ENCODE assay signal across 15 cellular contexts in genomic region chr7:51101111-51101757, GRCh38.
A peak's percentile ranks its signal among the peaks of the same experiment; 100 is the strongest.
DNase-seq lines count a peak whose midpoint lies in the region; ATAC-seq, FAIRE-seq and TF ChIP-seq lines count a peak whose summit lies in the region.
"Had no signal": no experiment of that assay in that cellular context is flagged by ENCODE, and none has a peak within 500 bp of the region (broad histone marks: within the 10 kb centered on the region; RNA-seq: fewer than 3 reads in every experiment).

No MANE protein-coding gene starts in this region.

- no peaks in the 10 kb centered on the region for H3F3A ChIP-seq in PC-3 (ENCODE audit: low read length, unreplicated experiment)

- H3K9me2 ChIP-seq in PC-3 (replicated peaks; ENCODE audit: low read length) = no peaks in the 10 kb centered on the region

- WGBS in pancreas, 2 donors = 89 to 92% methylated on average over 1 of the region's 1 CpG

- CTCF ChIA-PET in PC-3 (lab: Charles Lee) = interaction anchor here (1.1 kb wide), 1 partner anchor 40 kb away, joined by 3 read pairs; no protein-coding TSS in a partner anchor

- H3K36me3 ChIP-seq in PC-3 (ENCODE audit: low read depth, low read length) = no peaks in the 10 kb centered on the region
- H3K36me3 ChIP-seq in pancreas = no peaks in the 10 kb centered on the region
- H3K36me3 ChIP-seq: BLaER1 had no signal

- ATAC-seq in PC-3 (peak; percentile 85), pancreas (peak; percentile 49 to 61 (median 53)), HG02981 (IDR thresholded peaks at IDR 0.05; ENCODE audit: unreplicated experiment) (no peak), HG02588 (IDR thresholded peaks at IDR 0.05; ENCODE audit: unreplicated experiment) (no peak)

- H3K4me2 ChIP-seq in PC-3 (ENCODE audit: low read length) = no peak overlapping the region
- H3K4me2 ChIP-seq: BLaER1 had no signal

- no peak for FAIRE-seq in pancreas (lab: Jason Lieb, UNC)
- FAIRE-seq: H1 had no signal

- no peak overlapping the region for H3K9ac ChIP-seq in PC-3 (ENCODE audit: low read length)
- H3K9ac ChIP-seq: BLaER1 had no signal

- H4K20me1 ChIP-seq in PC-3 (ENCODE audit: low read length) = no peaks in the 10 kb centered on the region
- H4K20me1 ChIP-seq: BLaER1 had no signal

- H3K9me3 ChIP-seq in PC-3 (ENCODE audit: low read length) = no peaks in the 10 kb centered on the region
- H3K9me3 ChIP-seq in pancreas = no peaks in the 10 kb centered on the region

- H3K79me2 ChIP-seq in PC-3 (ENCODE audit: low read length) = no peaks in the 10 kb centered on the region

- POLR2A ChIA-PET in PC-3 (lab: Charles Lee; ENCODE audit: unreplicated experiment) = no interaction called here

- DNase-seq in LNCaP clone FGC (ENCODE audit: low read depth) = peak; percentile 39
- DNase-seq in NCI-H146 (lab: John Stamatoyannopoulos, UW) = peak; percentile 21
- peak; percentile 24 for DNase-seq in PC-3
- DNase-seq in pancreas = no peak
- no peak for DNase-seq in 8988T
- DNase-seq: AML-193; Caco-2; CD8-positive, alpha-beta memory T cell; HCEC 1CT; HFFc6 had no signal

- H3K27me3 ChIP-seq in PC-3 (ENCODE audit: low read length) (no peaks in the 10 kb centered on the region), pancreas (no peaks in the 10 kb centered on the region)
- H3K27me3 ChIP-seq: BLaER1 had no signal

- H2AFZ ChIP-seq in PC-3 (ENCODE audit: low read length) = no peak overlapping the region

- intact Hi-C loops in PC-3 (cut with micrococcal nuclease) (loop anchor here (1.0 kb wide), 1 partner anchor 38 kb away; no protein-coding TSS in a partner anchor), pancreas (cut with DNase I) (no loop called here)

- H3K27ac ChIP-seq in PC-3 (ENCODE audit: low read length) (no peak overlapping the region), pancreas (no peak overlapping the region)
- H3K27ac ChIP-seq: BLaER1, HL-60 had no signal

- TF ChIP-seq CTCF in LNCaP clone FGC (IDR thresholded peaks at IDR 0.05; ENCODE audit: control insufficient read depth, extremely low read depth, insufficient read depth) (no peak), PC-3 (conservative IDR thresholded peaks at IDR 0.05; ENCODE audit: low read depth, low read length) (no peak), pancreas (IDR thresholded peaks at IDR 0.05) (no peak)

- BruUV-seq in PC-3 (replicated peaks; lab: Mats Ljungman, UMichigan) = no TSS peak

- H3K4me1 ChIP-seq in PC-3 (ENCODE audit: insufficient read depth, low read length) = peaks cover 10% of the 10 kb centered on the region; the same call in 1 of the 2 replicates
- H3K4me1 ChIP-seq in pancreas = peaks cover 2 to 12% (median 9%) of the 10 kb centered on the region in 3 donors
- H3K4me1 ChIP-seq: BLaER1 had no signal

- H3K4me3 ChIP-seq in LNCaP clone FGC (ENCODE audit: low read depth, low read length) = no peak overlapping the region
- no peak overlapping the region for H3K4me3 ChIP-seq in PC-3 (ENCODE audit: low read length)
- no peak overlapping the region for H3K4me3 ChIP-seq in pancreas
- H3K4me3 ChIP-seq: BLaER1 had no signal

Comparison
In these comparisons a context has a peak if more than half of its experiments do, and no peak if none do; other contexts are left out.
1. DNase-seq: peak in LNCaP clone FGC (single experiment), NCI-H146 (single experiment) and PC-3 (single experiment); none in pancreas (0 of 6) and 8988T (single experiment).
2. ATAC-seq: peak in PC-3 (single experiment) and pancreas (4 of 4); none in HG02981 (single experiment) and HG02588 (single experiment).